Comparison of ENCODE assay signal across 30 cellular contexts in genomic region chr7:117857718-117858117, GRCh38. TPM values are rescaled to one million over a fixed set of nuclear protein-coding genes. Genes with fewer than 3 reads are reported as not detected.
"Had no signal": no experiment of that assay in that cellular context is flagged by ENCODE, and none has a peak within 500 bp of the region (broad histone marks: within the 10 kb centered on the region; RNA-seq: fewer than 3 reads in every experiment).

No MANE protein-coding gene starts in this region.

- H3K4me1 Mint-ChIP-seq: naive thymus-derived CD8-positive, alpha-beta T cell; neural crest cell; stimulated activated memory B cell treated with anti-CD40 and anti-IgM and Interleukin-4, amounts not matched to agents 10 μg/mL and 1 μg/mL and 100 μg/mL, for 72 hours; stimulated activated naive CD8-positive, alpha-beta T cell treated with anti-CD3 and anti-CD28 coated beads, Interleukin-15, amount 100 ng/mL, for 72 hours had no signal

- H3K27ac Mint-ChIP-seq: progenitor cell of endocrine pancreas; stimulated activated memory B cell treated with anti-CD40 and anti-IgM and Interleukin-4, amounts not matched to agents 10 μg/mL and 1 μg/mL and 100 μg/mL, for 72 hours; stimulated activated naive CD8-positive, alpha-beta T cell treated with anti-CD3 and anti-CD28 coated beads, Interleukin-15, amount 100 ng/mL, for 72 hours; type B pancreatic cell had no signal

- H3K4me2 ChIP-seq: smooth muscle cell had no signal

- H3K36me3 Mint-ChIP-seq: naive thymus-derived CD8-positive, alpha-beta T cell; stimulated activated memory B cell treated with anti-CD40 and anti-IgM and Interleukin-4, amounts not matched to agents 10 μg/mL and 1 μg/mL and 100 μg/mL, for 72 hours had no signal

- H3K4me3 Mint-ChIP-seq: naive thymus-derived CD8-positive, alpha-beta T cell; nephron; neural crest cell; stimulated activated memory B cell treated with anti-CD40 and anti-IgM and Interleukin-4, amounts not matched to agents 10 μg/mL and 1 μg/mL and 100 μg/mL, for 72 hours; stimulated activated naive CD8-positive, alpha-beta T cell treated with anti-CD3 and anti-CD28 coated beads, Interleukin-15, amount 100 ng/mL, for 72 hours; type B pancreatic cell had no signal

- H3K9me3 ChIP-seq: left lung, lower lobe of right lung, neutrophil, ovary, right atrium auricular region, right lobe of liver, tibial nerve, vagina had no signal

- H3K36me3 ChIP-seq: left lung, lower lobe of right lung, neutrophil, ovary, right lobe of liver had no signal

- FAIRE-seq: keratinocyte had no signal

- H3K4me1 ChIP-seq: left lung, lower lobe of right lung, right atrium auricular region, right lobe of liver, tibial nerve had no signal

- H3K4me3 ChIP-seq: left lung, lower lobe of right lung, ovary, right atrium auricular region, right lobe of liver, smooth muscle cell, tibial nerve, vagina had no signal

- ATAC-seq: left colon; left lung; lower lobe of right lung; naive thymus-derived CD8-positive, alpha-beta T cell; right lobe of liver; stimulated activated memory B cell treated with anti-CD40 and anti-IgM and Interleukin-4, amounts not matched to agents 10 μg/mL and 1 μg/mL and 100 μg/mL, for 72 hours; stimulated activated naive CD8-positive, alpha-beta T cell treated with anti-CD3 and anti-CD28 coated beads, Interleukin-15, amount 100 ng/mL, for 72 hours had no signal

- H3K9me3 Mint-ChIP-seq: nephron; neural crest cell; stimulated activated memory B cell treated with anti-CD40 and anti-IgM and Interleukin-4, amounts not matched to agents 10 μg/mL and 1 μg/mL and 100 μg/mL, for 72 hours; type B pancreatic cell had no signal

- H3K27me3 Mint-ChIP-seq: progenitor cell of endocrine pancreas, type B pancreatic cell had no signal

- H3K27ac ChIP-seq: left lung, lower lobe of right lung, neutrophil, ovary, right atrium auricular region, right lobe of liver, tibial nerve, vagina had no signal

- H3K27me3 ChIP-seq: left lung, neutrophil, ovary, right atrium auricular region, right lobe of liver, tibial nerve, vagina had no signal

- DNase-seq: hippocampal formation; kidney glomerular epithelial cell; left colon; left lung; lower lobe of right lung; mammary epithelial cell; mesenchymal stem cell; naive thymus-derived CD8-positive, alpha-beta T cell; occipital lobe; ovary; right lobe of liver; stimulated activated CD4-positive, alpha-beta T cell treated with anti-CD3 and anti-CD28 coated beads, Interleukin-1b, Interleukin-23, amount 100 ng/mL, for 48 hours; stimulated activated CD4-positive, alpha-beta T cell treated with anti-CD3 and anti-CD28 coated beads, Interleukin-2, amount 100 ng/mL, for 48 hours; stimulated activated CD4-positive, alpha-beta T cell treated with anti-CD3 and anti-CD28 coated beads, Interleukin-4, amount 100 ng/mL, for 4 hours; stimulated activated CD8-positive, alpha-beta memory T cell treated with anti-CD3 and anti-CD28 coated beads, Interleukin-4, amount 100 ng/mL, for 48 hours; stimulated activated naive CD4-positive, alpha-beta T cell treated with Interleukin-2 at 50 U/mL for 16 hours; stimulated activated naive CD8-positive, alpha-beta T cell treated with anti-CD3 and anti-CD28 coated beads, Interleukin-15, amount 100 ng/mL, for 72 hours; substantia nigra had no signal

RNA-seq across cellular contexts. Expression of gene CTTNBP2, which starts 15.5 kb away (rescaled TPM):
- total RNA-seq: pulmonary artery endothelial cell had no signal
- polyA plus RNA-seq: naive thymus-derived CD8-positive, alpha-beta T cell had no signal
